ENCODE assay signal across 8 cellular contexts in genomic region chr17:8220783-8221662, GRCh38. TPM values are rescaled to one million over a fixed set of nuclear protein-coding genes. Genes with fewer than 3 reads are reported as not detected.
DNase-seq lines count a peak whose midpoint lies in the region; ATAC-seq, FAIRE-seq and TF ChIP-seq lines count a peak whose summit lies in the region.

No MANE protein-coding gene starts in this region.

- H4K20me1 ChIP-seq in IMR-90 (ENCODE audit: insufficient read depth, low read length) (peaks cover 12% of the 10 kb centered on the region), endothelial cell of umbilical vein (replicated peaks; ENCODE audit: control insufficient read depth, extremely low read depth, insufficient read depth, low read length) (no peaks in the 10 kb centered on the region)

- H2AK9ac ChIP-seq in IMR-90 (replicated peaks; ENCODE audit: low read depth, low read length, poor library complexity) = peak overlapping the region; percentile 86

- peak overlapping the region; percentile 80 for H2BK5ac ChIP-seq in IMR-90 (ENCODE audit: low read depth, low read length, poor library complexity, severe bottlenecking)

- H3K14ac ChIP-seq in IMR-90 (replicated peaks; ENCODE audit: low read depth, low read length) = peak overlapping the region; percentile 69

- dilution Hi-C loops in IMR-90 (cut with HindIII; ENCODE audit: low sequenced_read_pairs, unreplicated experiment) (no loop called here), endothelial cell of umbilical vein (cut with MboI; ENCODE audit: extremely low pct_ligation_motif_present, low sequenced_read_pairs) (no loop called here)

- H4K5ac ChIP-seq in IMR-90 (ENCODE audit: low read depth, low read length) = peak overlapping the region; percentile 46; the same call in 1 of the 2 replicates

- H2BK15ac ChIP-seq in IMR-90 (ENCODE audit: low read depth, low read length) = peak overlapping the region; percentile 10; the same call in 1 of the 3 replicates

- H3K4me1 ChIP-seq in IMR-90 (ENCODE audit: control insufficient read depth, insufficient read depth, low read length) (peaks cover 6% of the 10 kb centered on the region), endothelial cell of umbilical vein (ENCODE audit: control insufficient read depth, extremely low read depth, insufficient read depth, low read length) (peaks cover 9% of the 10 kb centered on the region)

- CTCF ChIA-PET in IMR-90 (lab: Yijun Ruan, JAX) = interaction anchor here (0.6 to 1.4 kb wide), 4 partner anchors 24 to 632 kb away, joined by 3 to 4 read pairs (median 4); no protein-coding TSS in a partner anchor
- CTCF ChIA-PET in endothelial cell of umbilical vein (lab: Charles Lee) = interaction anchor here (0.8 to 3.4 kb wide), 11 partner anchors 10 to 161 kb away, joined by 3 to 34 read pairs (median 7); partner anchors contain the start of genes ALOXE3, AURKB, BORCS6 and CTC1

- peak; percentile 93 for FAIRE-seq in endothelial cell of umbilical vein (lab: Jason Lieb, UNC)

- peak overlapping the region; percentile 68 for H2BK120ac ChIP-seq in IMR-90 (ENCODE audit: low read depth, low read length)

- peak overlapping the region; percentile 100 for H3K27ac Mint-ChIP-seq in mesothelial cell of epicardium

- 1% methylated on average over 23 of the region's 45 CpGs; no CpG with 5 or more reads in 1 of the 2 experiments for WGBS in IMR-90 (ENCODE audit: extremely low coverage in 2 of 2, insufficient read length in 1 of 2), 2 experiments

- H3K9me3 Mint-ChIP-seq in mesothelial cell of epicardium = no peaks in the 10 kb centered on the region

- ATAC-seq in IMR-90 (ENCODE audit: low read depth) (peak; percentile 18), HG02870 (IDR thresholded peaks at IDR 0.05; ENCODE audit: unreplicated experiment) (no peak)

- H3K4me3 ChIP-seq in IMR-90 (ENCODE audit: insufficient read depth, low read depth, low read length) (peak overlapping the region; percentile 62), endothelial cell of umbilical vein (replicated peaks in 1 of 3; ENCODE audit: insufficient read depth in 1 of 3, low read depth in 1 of 3, low read length in 3 of 3) (peak overlapping the region; percentile 40 to 66 (median 45))

- no peaks in the 10 kb centered on the region for H3K79me2 ChIP-seq in endothelial cell of umbilical vein (ENCODE audit: control insufficient read depth, insufficient read depth, low read length)

- no TSS peak for BruUV-seq in IMR-90 (replicated peaks; lab: Mats Ljungman, UMichigan)
- no TSS peak for BruUV-seq in endothelial cell of umbilical vein (replicated peaks; lab: Mats Ljungman, UMichigan)

- peak overlapping the region in 1 of 2 experiments; percentile 85; a peak in 2 of 4 replicates for H4K8ac ChIP-seq in IMR-90 (ENCODE audit: low read depth in 2 of 2, low read length in 2 of 2)

- POLR2A ChIA-PET in IMR-90 (lab: Charles Lee; ENCODE audit: unreplicated experiment) = interaction anchor here (0.8 to 1.2 kb wide), 3 partner anchors 11 to 48 kb away, joined by 3 to 4 read pairs (median 3); partner anchors contain the start of gene AURKB
- POLR2A ChIA-PET in endothelial cell of umbilical vein (lab: Charles Lee) = interaction anchor here (1.0 to 2.7 kb wide), 6 partner anchors 10 to 102 kb away, joined by 3 to 14 read pairs (median 7); partner anchors contain the start of genes AURKB and BORCS6

- H3K9me3 ChIP-seq in IMR-90 (ENCODE audit: control insufficient read depth, insufficient read depth, low read length) = no peaks in the 10 kb centered on the region
- H3K9me3 ChIP-seq in endothelial cell of umbilical vein (replicated peaks; ENCODE audit: control insufficient read depth, insufficient read depth, low read length) = no peaks in the 10 kb centered on the region

- DNase-seq in DMS53 (lab: John Stamatoyannopoulos, UW) = peak; percentile 97
- DNase-seq in IMR-90 = peak; percentile 95
- DNase-seq in OCI-M1 (lab: John Stamatoyannopoulos, UW) = peak; percentile 98
- DNase-seq in activated T-cell treated with anti-CD3 and anti-CD28 coated beads for 1 hour (ENCODE audit: low read depth) = peak; percentile 83
- peak; percentile 96 for DNase-seq in endothelial cell of umbilical vein (ENCODE audit: low read depth, low spot score)
- peak; percentile 79 to 96 for DNase-seq in mesothelial cell of epicardium (ENCODE audit: low spot score in 2 of 2, unreplicated experiment in 2 of 2)
- peak; percentile 73 for DNase-seq in stimulated activated CD8-positive, alpha-beta memory T cell treated with anti-CD3 and anti-CD28 coated beads, Interleukin-12 subunit alpha, Interleukin-12 subunit beta, amount 100 ng/mL, for 4 hours (ENCODE audit: low read depth)

- H3K9ac ChIP-seq in IMR-90 (ENCODE audit: low read depth, low read length) (peak overlapping the region; percentile 65), endothelial cell of umbilical vein (replicated peaks; ENCODE audit: extremely low read depth, insufficient read depth, low read length) (peak overlapping the region; percentile 85)

- H3K4ac ChIP-seq in IMR-90 (ENCODE audit: low read depth, low read length) = peak overlapping the region; percentile 71

- peak overlapping the region; percentile 56; the same call in 1 of the 2 replicates for H3K23ac ChIP-seq in IMR-90 (ENCODE audit: low read depth, low read length)

- intact Hi-C loops in IMR-90 (cut with micrococcal nuclease) (loop anchor here (1.0 to 5.0 kb wide), 4 partner anchors 11 to 159 kb away; partner anchors contain the start of gene AURKB), endothelial cell of umbilical vein (cut with micrococcal nuclease) (loop anchor here (1.0 to 2.0 kb wide), 5 partner anchors 11 to 162 kb away; partner anchors contain the start of genes AURKB and RPL26)

- no peak for TF ChIP-seq RAD21 in IMR-90 (IDR thresholded peaks at IDR 0.05; ENCODE audit: low read length)

- H3K27me3 ChIP-seq in IMR-90 (ENCODE audit: control insufficient read depth, insufficient read depth, low read length) = no peaks in the 10 kb centered on the region
- H3K27me3 ChIP-seq in endothelial cell of umbilical vein (ENCODE audit: control insufficient read depth in 2 of 2, insufficient read depth in 2 of 2, low read length in 2 of 2) = no peaks in the 10 kb centered on the region

- H3K36me3 Mint-ChIP-seq in mesothelial cell of epicardium = no peaks in the 10 kb centered on the region

- peak overlapping the region; percentile 46 for H3K18ac ChIP-seq in IMR-90 (ENCODE audit: low read depth, low read length)

- H3K9me1 ChIP-seq in IMR-90 (ENCODE audit: insufficient read depth, low read length) (peaks cover 12% of the 10 kb centered on the region), endothelial cell of umbilical vein (replicated peaks; ENCODE audit: control insufficient read depth, extremely low read depth, insufficient read depth, low read length) (no peaks in the 10 kb centered on the region)

- H3K4me2 ChIP-seq in IMR-90 (ENCODE audit: low read depth, low read length) (peak overlapping the region; percentile 88), endothelial cell of umbilical vein (ENCODE audit: insufficient read depth, low read length) (peak overlapping the region; percentile 88)

- peaks cover 9% of the 10 kb centered on the region for H3K4me1 Mint-ChIP-seq in mesothelial cell of epicardium

- H3K27ac ChIP-seq in IMR-90 (ENCODE audit: insufficient read depth, low read length) = peak overlapping the region; percentile 65
- peak overlapping the region; percentile 90 for H3K27ac ChIP-seq in endothelial cell of umbilical vein (ENCODE audit: insufficient read depth, low read depth, low read length)

- peak overlapping the region; percentile 58; the same call in 1 of the 2 replicates for H3K56ac ChIP-seq in IMR-90 (ENCODE audit: extremely low read depth, insufficient read depth, low read length)

- H3K79me1 ChIP-seq in IMR-90 (ENCODE audit: low read depth in 1 of 2, low read length in 2 of 2) = peaks cover 0 to 3% of the 10 kb centered on the region in 2 experiments; a peak in 1 of 4 replicates

- no peaks in the 10 kb centered on the region for H3K36me3 ChIP-seq in IMR-90 (ENCODE audit: control insufficient read depth, insufficient read depth, low read length)
- H3K36me3 ChIP-seq in endothelial cell of umbilical vein (ENCODE audit: control insufficient read depth in 2 of 2, extremely low read depth in 1 of 2, insufficient read depth in 2 of 2, low read length in 2 of 2) = no peaks in the 10 kb centered on the region

- TF ChIP-seq POLR2A in IMR-90 (IDR thresholded peaks at IDR 0.05; ENCODE audit: low read depth, low read length) = no peak
- TF ChIP-seq POLR2A in endothelial cell of umbilical vein (IDR thresholded peaks at IDR 0.05; ENCODE audit: low read depth, low read length) = peak; percentile 38

- H2BK20ac ChIP-seq in IMR-90 (ENCODE audit: low read depth, low read length) = peak overlapping the region; percentile 53; the same call in 1 of the 2 replicates

- in situ Hi-C loops in IMR-90 (cut with MboI; ENCODE audit: low sequenced_read_pairs) = loop anchor here (5.0 kb wide), 1 partner anchor 99 kb away; the partner anchor contains the start of gene HES7

- peak overlapping the region; percentile 99 for H3K4me3 Mint-ChIP-seq in mesothelial cell of epicardium

- H4K91ac ChIP-seq in IMR-90 (ENCODE audit: insufficient read depth, low read depth, low read length) = peak overlapping the region; percentile 49

- H2AK5ac ChIP-seq in IMR-90 (ENCODE audit: low read depth, low read length) = no peak overlapping the region

- TF ChIP-seq CTCF in IMR-90 (conservative IDR thresholded peaks at IDR 0.05; ENCODE audit: low read depth, low read length) = no peak
- no peak for TF ChIP-seq CTCF in endothelial cell of umbilical vein (IDR thresholded peaks at IDR 0.05; ENCODE audit: extremely low read depth in 1 of 2, insufficient read depth in 1 of 2, low read depth in 1 of 2, low read length in 2 of 2)
- no peak for TF ChIP-seq CTCF in mesothelial cell of epicardium (IDR thresholded peaks at IDR 0.05; ENCODE audit: unreplicated experiment)

- H2AFZ ChIP-seq in IMR-90 (replicated peaks; ENCODE audit: low read length, poor library complexity) (peak overlapping the region; percentile 94), endothelial cell of umbilical vein (ENCODE audit: low read depth, low read length) (peak overlapping the region; percentile 74)

- H3K27me3 Mint-ChIP-seq in mesothelial cell of epicardium (ENCODE audit: low read depth) = no peaks in the 10 kb centered on the region

RNA-seq across cellular contexts. Expression of gene AURKB, which starts 10.6 kb away (rescaled TPM):
- total RNA-seq in IMR-90 (2012; rRNA removed) (38.9 and 45.9 TPM in 2 replicates), endothelial cell of umbilical vein (104 and 107 TPM in 2 replicates), mesothelial cell of epicardium (33.1 to 37.4 TPM (median 37.3 TPM) in 3 replicates)
- polyA plus RNA-seq in IMR-90 (2012; rRNA removed) (55.0 and 62.0 TPM in 2 replicates), endothelial cell of umbilical vein (67.8 and 69.2 TPM in 2 replicates)
- polyA plus RNA-seq in IMR-90 (2012; cell fraction: cytosol; rRNA removed) = 22.6 and 51.7 TPM in 2 replicates
- polyA plus RNA-seq in IMR-90 (2012; cell fraction: nucleus; rRNA removed; ENCODE audit: low replicate concordance) = 150 and 182 TPM in 2 replicates
- 49.1 and 58.3 TPM in 2 replicates for polyA plus RNA-seq in endothelial cell of umbilical vein (2011; cell fraction: cytosol; rRNA removed)
- 205 and 232 TPM in 2 replicates for polyA plus RNA-seq in endothelial cell of umbilical vein (2011; cell fraction: nucleus; rRNA removed)
- 40.6 and 74.7 TPM in 2 replicates for polyA plus RNA-seq in endothelial cell of umbilical vein (2012)
- polyA minus RNA-seq in endothelial cell of umbilical vein = 39.4 and 45.9 TPM in 2 replicates
- polyA minus RNA-seq in endothelial cell of umbilical vein (2011; cell fraction: cytosol; rRNA and poly(A)+ RNA removed) = 30.4 TPM
- polyA minus RNA-seq in endothelial cell of umbilical vein (2011; cell fraction: nucleus; rRNA and poly(A)+ RNA removed) = 59.3 and 75.2 TPM in 2 replicates

RNA-seq across cellular contexts. Expression of gene CTC1, which starts 26.8 kb away (rescaled TPM):
- total RNA-seq in IMR-90 (2012; rRNA removed) (1.1 and 1.8 TPM in 2 replicates), endothelial cell of umbilical vein (49.9 and 53.2 TPM in 2 replicates), mesothelial cell of epicardium (45.1 to 52.9 TPM (median 50.6 TPM) in 3 replicates)
- polyA plus RNA-seq in IMR-90 (2012; rRNA removed) (6.1 and 9.0 TPM in 2 replicates), endothelial cell of umbilical vein (36.3 and 38.3 TPM in 2 replicates)
- polyA plus RNA-seq in IMR-90 (2012; cell fraction: cytosol; rRNA removed) = 1.7 and 4.9 TPM in 2 replicates
- polyA plus RNA-seq in IMR-90 (2012; cell fraction: nucleus; rRNA removed; ENCODE audit: low replicate concordance) = 28.6 and 51.3 TPM in 2 replicates
- 16.1 and 20.2 TPM in 2 replicates for polyA plus RNA-seq in endothelial cell of umbilical vein (2011; cell fraction: cytosol; rRNA removed)
- polyA plus RNA-seq in endothelial cell of umbilical vein (2011; cell fraction: nucleus; rRNA removed) = 193 and 243 TPM in 2 replicates
- polyA plus RNA-seq in endothelial cell of umbilical vein (2012) = 19.8 and 23.3 TPM in 2 replicates
- polyA minus RNA-seq in endothelial cell of umbilical vein = 32.1 and 64.0 TPM in 2 replicates
- 7.5 TPM for polyA minus RNA-seq in endothelial cell of umbilical vein (2011; cell fraction: cytosol; rRNA and poly(A)+ RNA removed)
- 59.5 and 74.4 TPM in 2 replicates for polyA minus RNA-seq in endothelial cell of umbilical vein (2011; cell fraction: nucleus; rRNA and poly(A)+ RNA removed)

RNA-seq across cellular contexts. Expression of gene PFAS, which starts 28.1 kb away (rescaled TPM):
- total RNA-seq in IMR-90 (2012; rRNA removed) (22.2 and 26.2 TPM in 2 replicates), endothelial cell of umbilical vein (84.1 and 108 TPM in 2 replicates), mesothelial cell of epicardium (104 to 111 TPM (median 105 TPM) in 3 replicates)
- polyA plus RNA-seq in IMR-90 (2012; rRNA removed) (20.5 and 20.7 TPM in 2 replicates), endothelial cell of umbilical vein (31.4 and 34.1 TPM in 2 replicates)
- polyA plus RNA-seq in IMR-90 (2012; cell fraction: cytosol; rRNA removed) = 10.2 and 12.6 TPM in 2 replicates
- polyA plus RNA-seq in IMR-90 (2012; cell fraction: nucleus; rRNA removed; ENCODE audit: low replicate concordance) = 74.8 and 108 TPM in 2 replicates
- 21.0 and 21.9 TPM in 2 replicates for polyA plus RNA-seq in endothelial cell of umbilical vein (2011; cell fraction: cytosol; rRNA removed)
- polyA plus RNA-seq in endothelial cell of umbilical vein (2011; cell fraction: nucleus; rRNA removed) = 155 and 168 TPM in 2 replicates
- polyA plus RNA-seq in endothelial cell of umbilical vein (2012) = 40.9 and 65.9 TPM in 2 replicates
- 113 and 126 TPM in 2 replicates for polyA minus RNA-seq in endothelial cell of umbilical vein
- polyA minus RNA-seq in endothelial cell of umbilical vein (2011; cell fraction: cytosol; rRNA and poly(A)+ RNA removed) = 63.9 TPM
- 64.9 and 69.7 TPM in 2 replicates for polyA minus RNA-seq in endothelial cell of umbilical vein (2011; cell fraction: nucleus; rRNA and poly(A)+ RNA removed)

RNA-seq across cellular contexts. Expression of gene BORCS6, which starts 31.0 kb away (rescaled TPM):
- total RNA-seq in IMR-90 (2012; rRNA removed) (2.7 and 3.1 TPM in 2 replicates), endothelial cell of umbilical vein (8.3 and 9.0 TPM in 2 replicates), mesothelial cell of epicardium (2.7 to 3.1 TPM (median 3.0 TPM) in 3 replicates)
- polyA plus RNA-seq in IMR-90 (2012; rRNA removed) (3.3 and 4.3 TPM in 2 replicates), endothelial cell of umbilical vein (8.0 and 9.7 TPM in 2 replicates)
- 3.9 and 4.6 TPM in 2 replicates for polyA plus RNA-seq in IMR-90 (2012; cell fraction: cytosol; rRNA removed)
- 1.6 and 3.0 TPM in 2 replicates for polyA plus RNA-seq in IMR-90 (2012; cell fraction: nucleus; rRNA removed; ENCODE audit: low replicate concordance)
- polyA plus RNA-seq in endothelial cell of umbilical vein (2011; cell fraction: cytosol; rRNA removed) = 4.8 and 6.6 TPM in 2 replicates
- polyA plus RNA-seq in endothelial cell of umbilical vein (2011; cell fraction: nucleus; rRNA removed) = 2.5 and 2.8 TPM in 2 replicates
- 3.7 and 4.4 TPM in 2 replicates for polyA plus RNA-seq in endothelial cell of umbilical vein (2012)
- polyA minus RNA-seq in endothelial cell of umbilical vein = 3.1 and 4.6 TPM in 2 replicates
- polyA minus RNA-seq in endothelial cell of umbilical vein (2011; cell fraction: cytosol; rRNA and poly(A)+ RNA removed) = 8.5 TPM
- 1.0 and 2.1 TPM in 2 replicates for polyA minus RNA-seq in endothelial cell of umbilical vein (2011; cell fraction: nucleus; rRNA and poly(A)+ RNA removed)

RNA-seq across cellular contexts. Expression of gene TMEM107, which starts 44.8 kb away (rescaled TPM):
- total RNA-seq in IMR-90 (2012; rRNA removed) (14.3 and 60.3 TPM in 2 replicates), endothelial cell of umbilical vein (20.0 and 20.4 TPM in 2 replicates), mesothelial cell of epicardium (22.0 to 23.2 TPM (median 22.6 TPM) in 3 replicates)
- polyA plus RNA-seq in IMR-90 (2012; rRNA removed) (12.9 and 13.4 TPM in 2 replicates), endothelial cell of umbilical vein (31.6 and 36.9 TPM in 2 replicates)
- 5.7 and 11.7 TPM in 2 replicates for polyA plus RNA-seq in IMR-90 (2012; cell fraction: cytosol; rRNA removed)
- polyA plus RNA-seq in IMR-90 (2012; cell fraction: nucleus; rRNA removed; ENCODE audit: low replicate concordance) = 8.7 and 10.5 TPM in 2 replicates
- polyA plus RNA-seq in endothelial cell of umbilical vein (2011; cell fraction: cytosol; rRNA removed) = 19.7 and 20.9 TPM in 2 replicates
- polyA plus RNA-seq in endothelial cell of umbilical vein (2011; cell fraction: nucleus; rRNA removed) = 13.5 and 14.4 TPM in 2 replicates
- polyA plus RNA-seq in endothelial cell of umbilical vein (2012) = 15.9 and 18.3 TPM in 2 replicates
- 80.7 and 114 TPM in 2 replicates for polyA minus RNA-seq in endothelial cell of umbilical vein
- 29.3 TPM for polyA minus RNA-seq in endothelial cell of umbilical vein (2011; cell fraction: cytosol; rRNA and poly(A)+ RNA removed)
- 65.0 and 76.3 TPM in 2 replicates for polyA minus RNA-seq in endothelial cell of umbilical vein (2011; cell fraction: nucleus; rRNA and poly(A)+ RNA removed)

Comparison
In these comparisons a context has a peak if more than half of its experiments do, and no peak if none do; other contexts are left out.
1. RNA of gene CTC1, which starts 26.8 kb away (total RNA-seq): 45.1 to 52.9 TPM in mesothelial cell of epicardium and 49.9 to 53.2 TPM in endothelial cell of umbilical vein; 1.1 to 1.8 TPM in IMR-90; every median in the first group is over 10 times any median in the second.
2. Peak in every context shown above with its lines, with median percentiles within 50 percentile points of each other: DNase-seq.